8 cellular contexts compared by ENCODE assay signal in genomic region chrX:51395807-51396728, GRCh38.
DNase-seq lines count a peak whose midpoint lies in the region; ATAC-seq and TF ChIP-seq lines count a peak whose summit lies in the region.

No MANE protein-coding gene starts in this region.

- peak overlapping the region; percentile 54 for H3K4me3 ChIP-seq in adipocyte (ENCODE audit: low read length)

- TF ChIP-seq POLR2A in Raji (IDR thresholded peaks at IDR 0.05; ENCODE audit: insufficient read depth, low read depth, low read length): peak; percentile 39

- peaks cover 6% of the 10 kb centered on the region for H3K9me3 ChIP-seq in adipocyte (ENCODE audit: control insufficient read depth, low read length)

- DNase-seq in DMS53 treated with DMSO at 0.1 percent for 48 hours (lab: John Stamatoyannopoulos, UW; ENCODE audit: unreplicated experiment) (peak; percentile 52), adipocyte (ENCODE audit: low read depth) (no peak), iPS-NIHi7 (ENCODE audit: extremely low spot score) (peak; percentile 65)
- peak; percentile 20 to 41 for DNase-seq in stimulated activated CD4-positive, alpha-beta T cell treated with anti-CD3 and anti-CD28 coated beads, Interleukin-2, amount 100 ng/mL, for 48 hours

- no peaks in the 10 kb centered on the region for H3K36me3 ChIP-seq in adipocyte (ENCODE audit: control insufficient read depth, insufficient read depth, low read length, severe bottlenecking)

- ATAC-seq in GM19467 (IDR thresholded peaks at IDR 0.05; ENCODE audit: unreplicated experiment) (no peak), HG02885 (IDR thresholded peaks at IDR 0.05; ENCODE audit: poor library complexity, unreplicated experiment) (no peak), HG03139 (IDR thresholded peaks at IDR 0.05; ENCODE audit: unreplicated experiment) (no peak)

- no peak overlapping the region for H3K9ac ChIP-seq in adipocyte (ENCODE audit: low read length)

- peaks cover 20% of the 10 kb centered on the region for H3K27me3 ChIP-seq in adipocyte (replicated peaks; ENCODE audit: control insufficient read depth, insufficient read depth, low read length)

- H3K4me1 ChIP-seq in adipocyte (ENCODE audit: control insufficient read depth, insufficient read depth, low read length): no peaks in the 10 kb centered on the region
